ENCODE assay signal across 15 cellular contexts in genomic region chr10:72342911-72343310, GRCh38.
"Had no signal": no experiment of that assay in that cellular context is flagged by ENCODE, and none has a peak within 500 bp of the region (broad histone marks: within the 10 kb centered on the region; RNA-seq: fewer than 3 reads in every experiment).

No MANE protein-coding gene starts in this region.

- ATAC-seq: gastroesophageal sphincter, left lung, pancreas had no signal

- H3K9me3 Mint-ChIP-seq: activated B cell treated with CpG ODN at 0.5 μM for 24 hours, neural crest cell had no signal

- H3K27ac Mint-ChIP-seq: activated B cell treated with CpG ODN at 0.5 μM for 24 hours had no signal

- H3K4me3 Mint-ChIP-seq: activated B cell treated with CpG ODN at 0.5 μM for 24 hours, neural crest cell had no signal

- H3K9me3 ChIP-seq: colonic mucosa, gastroesophageal sphincter, left lung, pancreas, SK-N-SH, transverse colon had no signal

- H3K4me1 ChIP-seq: colonic mucosa, pancreas had no signal

- H3K27me3 ChIP-seq: cardiac muscle cell, colonic mucosa, gastroesophageal sphincter, left lung, pancreas, transverse colon had no signal

- H3K4me3 ChIP-seq: cardiac muscle cell, colonic mucosa, gastroesophageal sphincter, left lung, pancreas, transverse colon had no signal

- H3K27me3 Mint-ChIP-seq: activated B cell treated with CpG ODN at 0.5 μM for 24 hours had no signal

- H3K27ac ChIP-seq: cardiac muscle cell, colonic mucosa, gastroesophageal sphincter, left lung, pancreas, transverse colon had no signal

- DNase-seq: activated B cell treated with CpG ODN at 0.5 μM for 24 hours; activated CD4-positive, alpha-beta T cell treated with anti-CD3 and anti-CD28 coated beads, Interleukin-2, amount 50 U/mL, for 1 hour; activated naive CD4-positive, alpha-beta T cell treated with Interleukin-2 at 50 U/mL for 16 hours; activated T-cell treated with anti-CD3 and anti-CD28 coated beads, Interleukin-2, amount 50 U/mL, for 48 hours; colonic mucosa; effector CD8-positive, alpha-beta T cell; left lung; mesendoderm; pancreas; SK-N-SH; stimulated activated CD4-positive, alpha-beta T cell treated with anti-CD3 and anti-CD28 coated beads, Interleukin-4, amount 100 ng/mL, for 4 hours; transverse colon had no signal

- H3K36me3 ChIP-seq: colonic mucosa had no signal
